Comparison of ENCODE assay signal across 13 cellular contexts in the genomic region with DNA sequence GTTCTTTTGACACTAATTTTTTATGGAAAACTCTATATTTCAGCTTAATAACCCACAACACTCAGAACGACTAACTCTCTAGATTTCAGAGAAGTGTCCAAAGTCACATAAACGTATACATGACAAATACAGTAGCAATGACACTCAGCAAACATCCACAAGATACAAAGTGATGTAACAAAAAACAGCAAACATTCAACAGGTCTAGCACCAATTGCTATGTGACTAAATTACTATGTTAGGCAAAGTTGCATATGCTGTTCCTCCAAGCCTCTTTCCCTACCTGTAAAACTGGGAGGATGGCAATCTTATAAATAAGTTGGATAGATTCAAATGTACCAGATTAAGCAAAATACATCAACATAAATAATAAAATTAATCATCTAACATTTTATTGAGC. TPM values are rescaled to one million over a fixed set of nuclear protein-coding genes. Genes with fewer than 3 reads are reported as not detected.
A peak's percentile ranks its signal among the peaks of the same experiment; 100 is the strongest.
DNase-seq lines count a peak whose midpoint lies in the region; ATAC-seq and TF ChIP-seq lines count a peak whose summit lies in the region.
"Had no signal": no experiment of that assay in that cellular context is flagged by ENCODE, and none has a peak within 500 bp of the region (broad histone marks: within the 10 kb centered on the region; RNA-seq: fewer than 3 reads in every experiment).

No MANE protein-coding gene starts in this region.

- CTCF ChIA-PET in CD4-positive, alpha-beta T cell (lab: Charles Lee), result no interaction called here

- H3K4me1 ChIP-seq in lower lobe of right lung, result peaks cover 41% of the 10 kb centered on the region

- H3K9me3 Mint-ChIP-seq in CD4-positive, alpha-beta T cell, result no peaks in the 10 kb centered on the region
- H3K9me3 Mint-ChIP-seq in activated T-helper 1 cell treated with anti-CD3 and anti-CD28 coated beads, Interleukin-12 subunit alpha, Interleukin-12 subunit beta, Interleukin-2, Interleukin-4 antibody, amounts not matched to agents 30 ng/mL and 10 ng/mL and 1 ng/mL, durations not matched to agents 14 hours and 24 hours and 36 hours, result no peaks in the 10 kb centered on the region
- no peaks in the 10 kb centered on the region for H3K9me3 Mint-ChIP-seq in nephron
- H3K9me3 Mint-ChIP-seq in immature natural killer cell, result no peaks in the 10 kb centered on the region
- H3K9me3 Mint-ChIP-seq: naive thymus-derived CD8-positive, alpha-beta T cell; T-helper 2 cell treated with Interferon-gamma antibody and Interleukin-4, amounts not matched to agents 5 μg/mL and 100 μg/mL, for 36 hours had no signal

- H3K27me3 Mint-ChIP-seq in CD4-positive, alpha-beta T cell, result no peaks in the 10 kb centered on the region
- no peaks in the 10 kb centered on the region for H3K27me3 Mint-ChIP-seq in activated T-helper 1 cell treated with anti-CD3 and anti-CD28 coated beads, Interleukin-12 subunit alpha, Interleukin-12 subunit beta, Interleukin-2, Interleukin-4 antibody, amounts not matched to agents 30 ng/mL and 10 ng/mL and 1 ng/mL, durations not matched to agents 14 hours and 24 hours and 36 hours (ENCODE audit: insufficient read depth)
- H3K27me3 Mint-ChIP-seq in nephron (ENCODE audit: low read depth) (no peaks in the 10 kb centered on the region), immature natural killer cell (ENCODE audit: low read depth in 3 of 3) (peaks cover 0 to 1% (median 0%) of the 10 kb centered on the region in 3 donors)
- H3K27me3 Mint-ChIP-seq: naive thymus-derived CD8-positive, alpha-beta T cell had no signal

- peaks cover 39% of the 10 kb centered on the region for H3K36me3 ChIP-seq in lower lobe of right lung

- peaks cover 55% of the 10 kb centered on the region for H3K36me3 Mint-ChIP-seq in CD4-positive, alpha-beta T cell (ENCODE audit: low read depth)
- peaks cover 27% of the 10 kb centered on the region for H3K36me3 Mint-ChIP-seq in activated T-helper 1 cell treated with anti-CD3 and anti-CD28 coated beads, Interleukin-12 subunit alpha, Interleukin-12 subunit beta, Interleukin-2, Interleukin-4 antibody, amounts not matched to agents 30 ng/mL and 10 ng/mL and 1 ng/mL, durations not matched to agents 14 hours and 24 hours and 36 hours (ENCODE audit: low read depth)
- peaks cover 11% of the 10 kb centered on the region for H3K36me3 Mint-ChIP-seq in nephron (ENCODE audit: low read depth)
- peaks cover 7 to 22% (median 11%) of the 10 kb centered on the region in 3 donors for H3K36me3 Mint-ChIP-seq in immature natural killer cell

- H3K27ac ChIP-seq in CD4-positive, alpha-beta T cell (ENCODE audit: low read depth, low read length), result no peak overlapping the region
- no peak overlapping the region for H3K27ac ChIP-seq in lower lobe of right lung

- ATAC-seq in CD4-positive, alpha-beta T cell (ENCODE audit: poor library complexity), result no peak
- ATAC-seq in lower lobe of right lung, result no peak
- ATAC-seq: foreskin keratinocyte; naive thymus-derived CD8-positive, alpha-beta T cell had no signal

- intact Hi-C loops in CD4-positive, alpha-beta T cell (cut with DNase I, micrococcal nuclease), result loop anchor here (2.0 to 10.0 kb wide), 9 partner anchors 61 to 1135 kb away; a partner anchor contains a TSS
- intact Hi-C loops in activated T-helper 1 cell treated with anti-CD3 and anti-CD28 coated beads, Interleukin-12 subunit alpha, Interleukin-12 subunit beta, Interleukin-2, Interleukin-4 antibody, amounts not matched to agents 30 ng/mL and 10 ng/mL and 1 ng/mL, durations not matched to agents 14 hours and 24 hours and 36 hours (cut with micrococcal nuclease), result loop anchor here (5.0 to 10.0 kb wide), 2 partner anchors 185 to 548 kb away; a partner anchor contains a TSS
- intact Hi-C loops in lower lobe of right lung (cut with DNase I), result no loop called here

- POLR2A ChIA-PET in CD4-positive, alpha-beta T cell (lab: Charles Lee), result interaction anchor here (0.7 to 2.5 kb wide), 3 partner anchors 11 to 490 kb away, joined by 3 to 18 read pairs (median 5); a partner anchor contains a TSS

- H3K4me3 ChIP-seq in lower lobe of right lung, result no peak overlapping the region

- no peak overlapping the region for H3K27ac Mint-ChIP-seq in CD4-positive, alpha-beta T cell
- H3K27ac Mint-ChIP-seq in activated T-helper 1 cell treated with anti-CD3 and anti-CD28 coated beads, Interleukin-12 subunit alpha, Interleukin-12 subunit beta, Interleukin-2, Interleukin-4 antibody, amounts not matched to agents 30 ng/mL and 10 ng/mL and 1 ng/mL, durations not matched to agents 14 hours and 24 hours and 36 hours, result no peak overlapping the region
- H3K27ac Mint-ChIP-seq in nephron, result no peak overlapping the region
- H3K27ac Mint-ChIP-seq in immature natural killer cell, result peak overlapping the region in 1 of 6 donors; percentile 34

- DNase-seq in CD4-positive, alpha-beta T cell, result no peak
- DNase-seq in HT-29 (ENCODE audit: low spot score) (peak; percentile 1), lower lobe of right lung (no peak), immature natural killer cell (no peak)
- no peak for DNase-seq in activated T-helper 1 cell treated with anti-CD3 and anti-CD28 coated beads, Interleukin-12 subunit alpha, Interleukin-12 subunit beta, Interleukin-2, Interleukin-4 antibody, amounts not matched to agents 30 ng/mL and 10 ng/mL and 1 ng/mL, durations not matched to agents 14 hours and 24 hours and 36 hours (ENCODE audit: low spot score)
- DNase-seq in activated CD4-positive, alpha-beta T cell treated with anti-CD3 and anti-CD28 coated beads for 4 hours, result no peak
- DNase-seq: cortex of kidney; foreskin keratinocyte; naive thymus-derived CD8-positive, alpha-beta T cell; Peyer's patch; substantia nigra had no signal

- H3K4me3 Mint-ChIP-seq in CD4-positive, alpha-beta T cell, result peak overlapping the region; percentile 17
- peak overlapping the region; percentile 13 for H3K4me3 Mint-ChIP-seq in activated T-helper 1 cell treated with anti-CD3 and anti-CD28 coated beads, Interleukin-12 subunit alpha, Interleukin-12 subunit beta, Interleukin-2, Interleukin-4 antibody, amounts not matched to agents 30 ng/mL and 10 ng/mL and 1 ng/mL, durations not matched to agents 14 hours and 24 hours and 36 hours
- peak overlapping the region in 2 of 3 experiments; percentile 24 to 28 for H3K4me3 Mint-ChIP-seq in nephron
- H3K4me3 Mint-ChIP-seq in immature natural killer cell, result peak overlapping the region in 1 of 5 donors; percentile 23

- H3K27me3 ChIP-seq in CD4-positive, alpha-beta T cell (ENCODE audit: control insufficient read depth, insufficient read depth, low read length), result no peaks in the 10 kb centered on the region
- no peaks in the 10 kb centered on the region for H3K27me3 ChIP-seq in lower lobe of right lung (ENCODE audit: low read depth)
- H3K27me3 ChIP-seq: foreskin keratinocyte, Peyer's patch had no signal

- peaks cover 46% of the 10 kb centered on the region for H3K4me1 Mint-ChIP-seq in CD4-positive, alpha-beta T cell (ENCODE audit: low read depth)
- H3K4me1 Mint-ChIP-seq in activated T-helper 1 cell treated with anti-CD3 and anti-CD28 coated beads, Interleukin-12 subunit alpha, Interleukin-12 subunit beta, Interleukin-2, Interleukin-4 antibody, amounts not matched to agents 30 ng/mL and 10 ng/mL and 1 ng/mL, durations not matched to agents 14 hours and 24 hours and 36 hours (ENCODE audit: low read depth), result peaks cover 42% of the 10 kb centered on the region
- H3K4me1 Mint-ChIP-seq in nephron (peaks cover 34% of the 10 kb centered on the region), immature natural killer cell (peaks cover 30 to 39% of the 10 kb centered on the region in 2 donors)

- TF ChIP-seq CTCF in CD4-positive, alpha-beta T cell (IDR thresholded peaks at IDR 0.05), result no peak
- TF ChIP-seq CTCF in nephron (IDR thresholded peaks at IDR 0.05; ENCODE audit: unreplicated experiment in 3 of 3) (no peak), lower lobe of right lung (IDR thresholded peaks at IDR 0.05) (no peak)

- no peaks in the 10 kb centered on the region for H3K9me3 ChIP-seq in CD4-positive, alpha-beta T cell (ENCODE audit: control insufficient read depth, low read length)
- no peaks in the 10 kb centered on the region for H3K9me3 ChIP-seq in lower lobe of right lung
- H3K9me3 ChIP-seq: Peyer's patch had no signal

RNA-seq across cellular contexts. Expression of a gene that starts 1.7 kb away (rescaled TPM):
- total RNA-seq in CD4-positive, alpha-beta T cell, result 10 to 100 TPM; 11.1 to 16.0 TPM
- total RNA-seq in HT-29 (2014; rRNA removed; shearing (Covaris generic)), result 11.3 and 15.2 TPM in 2 replicates
- 56.4 and 60.6 TPM in 2 replicates for total RNA-seq in activated T-helper 1 cell treated with anti-CD3 and anti-CD28 coated beads, Interleukin-12 subunit alpha, Interleukin-12 subunit beta, Interleukin-2, Interleukin-4 antibody, amounts not matched to agents 30 ng/mL and 10 ng/mL and 1 ng/mL, durations not matched to agents 14 hours and 24 hours and 36 hours
- 30.0 TPM for total RNA-seq in lower lobe of right lung
- polyA plus RNA-seq in immature natural killer cell, result 100 to 1,000 TPM in 1 of 3 donors, 10 to 100 TPM in 2; 73.7 to 101 (median 82.3) TPM

RNA-seq across cellular contexts. Expression of a gene that starts 1.8 kb away (rescaled TPM):
- 10 to 100 TPM; 41.5 to 46.3 TPM for total RNA-seq in CD4-positive, alpha-beta T cell
- total RNA-seq in HT-29 (2014; rRNA removed; shearing (Covaris generic)), result 12.2 and 69.1 TPM in 2 replicates
- total RNA-seq in activated T-helper 1 cell treated with anti-CD3 and anti-CD28 coated beads, Interleukin-12 subunit alpha, Interleukin-12 subunit beta, Interleukin-2, Interleukin-4 antibody, amounts not matched to agents 30 ng/mL and 10 ng/mL and 1 ng/mL, durations not matched to agents 14 hours and 24 hours and 36 hours, result 42.6 and 46.5 TPM in 2 replicates
- total RNA-seq in lower lobe of right lung, result 26.5 TPM
- 10 to 100 TPM; 15.9 to 37.7 (median 28.9) TPM for polyA plus RNA-seq in immature natural killer cell

RNA-seq across cellular contexts. Expression of a gene that starts 26.3 kb away (rescaled TPM):
- not detected for total RNA-seq in CD4-positive, alpha-beta T cell
- not detected in 2 replicates for total RNA-seq in HT-29 (2014; rRNA removed; shearing (Covaris generic))
- 0.49 and 1.0 TPM in 2 replicates for total RNA-seq in activated T-helper 1 cell treated with anti-CD3 and anti-CD28 coated beads, Interleukin-12 subunit alpha, Interleukin-12 subunit beta, Interleukin-2, Interleukin-4 antibody, amounts not matched to agents 30 ng/mL and 10 ng/mL and 1 ng/mL, durations not matched to agents 14 hours and 24 hours and 36 hours
- total RNA-seq in lower lobe of right lung, result 0.59 TPM
- polyA plus RNA-seq in immature natural killer cell, result under 1 TPM in 1 of 3 donors, not detected in 2; 0.15 TPM
- total RNA-seq: Peyer's patch had no signal
